In genomic region chr4:31442236-31442635, GRCh38 we compare ENCODE assay signal across 32 cellular contexts.
A peak's percentile ranks its signal among the peaks of the same experiment; 100 is the strongest.
DNase-seq lines count a peak whose midpoint lies in the region; ATAC-seq, FAIRE-seq and TF ChIP-seq lines count a peak whose summit lies in the region.
"Had no signal": no experiment of that assay in that cellular context is flagged by ENCODE, and none has a peak within 500 bp of the region (broad histone marks: within the 10 kb centered on the region; RNA-seq: fewer than 3 reads in every experiment).

No MANE protein-coding gene starts in this region.

- no peak overlapping the region for H3K4me2 ChIP-seq in GM12878 (ENCODE audit: control insufficient read depth, insufficient read depth)
- no peak overlapping the region for H3K4me2 ChIP-seq in mesendoderm (ENCODE audit: low read length)

- no peak overlapping the region for H2BK15ac ChIP-seq in mesendoderm (replicated peaks; ENCODE audit: low read depth)

- no peak overlapping the region for H2AK5ac ChIP-seq in mesendoderm (ENCODE audit: low read length)

- no peaks in the 10 kb centered on the region for H3K36me3 ChIP-seq in GM12878 (ENCODE audit: control insufficient read depth in 2 of 2, insufficient read depth in 2 of 2, low read length in 1 of 2)
- H3K36me3 ChIP-seq in mesendoderm (ENCODE audit: control insufficient read depth, insufficient read depth, low read length) = no peaks in the 10 kb centered on the region
- H3K36me3 ChIP-seq: SJSA1, upper lobe of left lung had no signal

- H3K79me2 ChIP-seq in GM12878 (ENCODE audit: control insufficient read depth, insufficient read depth, low read length) = no peaks in the 10 kb centered on the region
- no peaks in the 10 kb centered on the region for H3K79me2 ChIP-seq in mesendoderm (ENCODE audit: control insufficient read depth, insufficient read depth, low read length)

- no peaks in the 10 kb centered on the region for H3K9me3 ChIP-seq in GM12878 (replicated peaks; ENCODE audit: control insufficient read depth, insufficient read depth, low read length)
- H3K9me3 ChIP-seq: mucosa of descending colon, SJSA1, upper lobe of left lung had no signal

- H3K4me1 Mint-ChIP-seq in immature natural killer cell = no peaks in the 10 kb centered on the region
- no peaks in the 10 kb centered on the region for H3K4me1 Mint-ChIP-seq in stimulated activated memory B cell treated with anti-CD40 and anti-IgM and Interleukin-4, amounts not matched to agents 10 μg/mL and 1 μg/mL and 100 μg/mL, for 72 hours
- H3K4me1 Mint-ChIP-seq: activated CD4-positive, alpha-beta memory T cell treated with anti-CD3 and anti-CD28 coated beads, Interleukin-2, amount 10 ng/mL, durations not matched to agents 7 days and 5 days; CD4-positive, CD25-positive, alpha-beta regulatory T cell; natural killer cell had no signal

- H2AFZ ChIP-seq in GM12878 (ENCODE audit: control insufficient read depth, low read depth, low read length) = no peak overlapping the region

- SMC1A ChIA-PET in GM12878 (lab: Charles Lee; ENCODE audit: uncharacterized antibody, unreplicated experiment) = no interaction called here

- H2BK120ac ChIP-seq in mesendoderm (ENCODE audit: low read depth, low read length) = no peak overlapping the region

- no peaks in the 10 kb centered on the region for H3K36me3 Mint-ChIP-seq in immature natural killer cell
- H3K36me3 Mint-ChIP-seq in stimulated activated memory B cell treated with anti-CD40 and anti-IgM and Interleukin-4, amounts not matched to agents 10 μg/mL and 1 μg/mL and 100 μg/mL, for 72 hours = no peaks in the 10 kb centered on the region
- H3K36me3 Mint-ChIP-seq: CD4-positive, CD25-positive, alpha-beta regulatory T cell; natural killer cell had no signal

- intact Hi-C loops in GM12878 (cut with micrococcal nuclease; ENCODE audit: unreplicated experiment) = no loop called here

- H3K4me1 ChIP-seq in GM12878 (ENCODE audit: control insufficient read depth, insufficient read depth, low read length) (no peaks in the 10 kb centered on the region), mesendoderm (ENCODE audit: control insufficient read depth, low read depth, low read length) (no peaks in the 10 kb centered on the region)
- H3K4me1 ChIP-seq: SJSA1, upper lobe of left lung had no signal

- H3K18ac ChIP-seq in mesendoderm (ENCODE audit: low read length) = no peak overlapping the region

- H4K20me1 ChIP-seq in GM12878 (ENCODE audit: control insufficient read depth, insufficient read depth) = no peaks in the 10 kb centered on the region

- no peak overlapping the region for H3K27ac Mint-ChIP-seq in immature natural killer cell
- no peak overlapping the region for H3K27ac Mint-ChIP-seq in stimulated activated memory B cell treated with anti-CD40 and anti-IgM and Interleukin-4, amounts not matched to agents 10 μg/mL and 1 μg/mL and 100 μg/mL, for 72 hours
- H3K27ac Mint-ChIP-seq: activated CD4-positive, alpha-beta memory T cell treated with anti-CD3 and anti-CD28 coated beads, Interleukin-2, amount 10 ng/mL, durations not matched to agents 7 days and 5 days; activated naive CD4-positive, alpha-beta T cell treated with anti-CD3 and anti-CD28 coated beads for 36 hours; CD4-positive, CD25-positive, alpha-beta regulatory T cell; natural killer cell; T-helper 1 cell treated with Interleukin-12 subunit alpha and Interleukin-12 subunit beta and Interleukin-4 antibody, amounts not matched to agents 30 μg/mL and 1 μg/mL, for 36 hours had no signal

- no peak overlapping the region for H3K27ac ChIP-seq in GM12878 (ENCODE audit: control insufficient read depth, insufficient read depth)
- no peak overlapping the region for H3K27ac ChIP-seq in mesendoderm (ENCODE audit: low read depth, low read length)
- H3K27ac ChIP-seq: 22Rv1, SJSA1, upper lobe of left lung had no signal

- RAD21 ChIA-PET in GM12878 (lab: Charles Lee; ENCODE audit: unreplicated experiment) = no interaction called here

- H3K27me3 Mint-ChIP-seq in immature natural killer cell (ENCODE audit: low read depth in 3 of 3) = no peaks in the 10 kb centered on the region
- H3K27me3 Mint-ChIP-seq in stimulated activated memory B cell treated with anti-CD40 and anti-IgM and Interleukin-4, amounts not matched to agents 10 μg/mL and 1 μg/mL and 100 μg/mL, for 72 hours = no peaks in the 10 kb centered on the region
- H3K27me3 Mint-ChIP-seq: activated CD4-positive, alpha-beta memory T cell treated with anti-CD3 and anti-CD28 coated beads, Interleukin-2, amount 10 ng/mL, durations not matched to agents 7 days and 5 days; CD4-positive, CD25-positive, alpha-beta regulatory T cell had no signal

- POLR2A ChIA-PET in GM12878 (lab: Charles Lee) = no interaction called here

- H3K4me3 ChIP-seq in GM12878 (no peak overlapping the region), mesendoderm (ENCODE audit: low read length) (no peak overlapping the region)
- H3K4me3 ChIP-seq: K562, lung, mucosa of descending colon, SJSA1, upper lobe of left lung had no signal

- FAIRE-seq in GM12878 (lab: Jason Lieb, UNC) = no peak
- FAIRE-seq: HTR-8/SVneo, K562, TTC549 had no signal

- in situ Hi-C loops in GM12878 (cut with MboI) = no loop called here

- 49% methylated on average over 11 of the region's 11 CpGs for WGBS in GM12878 (ENCODE audit: insufficient coverage, insufficient replicate concordance, low lambda C conversion rate, missing lambda C conversion rate)
- no CpG with 5 or more reads among the region's 11 CpGs for WGBS in mesendoderm (ENCODE audit: extremely low coverage, insufficient coverage, low lambda C conversion rate)

- TF ChIP-seq CTCF in GM12878 (IDR thresholded peaks at IDR 0.05 in 2 of 3, conservative IDR thresholded peaks at IDR 0.05 in 1 of 3; ENCODE audit: control insufficient read depth in 2 of 3, extremely low read depth in 1 of 3, insufficient read depth in 1 of 3, low read depth in 3 of 3, low read length in 3 of 3) = no peak

- H3K56ac ChIP-seq in mesendoderm (ENCODE audit: low read length) = no peak overlapping the region

- H3K9ac ChIP-seq in GM12878 (ENCODE audit: control insufficient read depth, insufficient read depth, low read length) (no peak overlapping the region), mesendoderm (ENCODE audit: low read length) (no peak overlapping the region)

- TF ChIP-seq POLR2A in GM12878 (IDR thresholded peaks at IDR 0.05; ENCODE audit: low read depth, low read length) = no peak

- no peak overlapping the region for H3K23ac ChIP-seq in mesendoderm (ENCODE audit: low read length)

- ATAC-seq in GM12878 = peak; percentile 38; the same call in 2 of the 3 replicates
- no peak for ATAC-seq in stimulated activated memory B cell treated with anti-CD40 and anti-IgM and Interleukin-4, amounts not matched to agents 10 μg/mL and 1 μg/mL and 100 μg/mL, for 72 hours
- ATAC-seq: esophagus mucosa, K562, mucosa of descending colon, natural killer cell had no signal

- no peak overlapping the region for H4K5ac ChIP-seq in mesendoderm (ENCODE audit: low read length)

- no peaks in the 10 kb centered on the region for H3K79me1 ChIP-seq in mesendoderm (ENCODE audit: low read length)

- no peak overlapping the region for H3K4me3 Mint-ChIP-seq in immature natural killer cell
- no peak overlapping the region for H3K4me3 Mint-ChIP-seq in stimulated activated memory B cell treated with anti-CD40 and anti-IgM and Interleukin-4, amounts not matched to agents 10 μg/mL and 1 μg/mL and 100 μg/mL, for 72 hours
- H3K4me3 Mint-ChIP-seq: activated CD4-positive, alpha-beta memory T cell treated with anti-CD3 and anti-CD28 coated beads, Interleukin-2, amount 10 ng/mL, durations not matched to agents 7 days and 5 days; activated naive CD4-positive, alpha-beta T cell treated with anti-CD3 and anti-CD28 coated beads for 36 hours; CD4-positive, CD25-positive, alpha-beta regulatory T cell; natural killer cell; T-helper 1 cell treated with Interleukin-12 subunit alpha and Interleukin-12 subunit beta and Interleukin-4 antibody, amounts not matched to agents 30 μg/mL and 1 μg/mL, for 36 hours had no signal

- no TSS peak for BruUV-seq in GM12878 (replicated peaks; lab: Mats Ljungman, UMichigan)

- H4K8ac ChIP-seq in mesendoderm (ENCODE audit: low read depth, low read length) = no peak overlapping the region

- TF ChIP-seq EP300 in GM12878 (IDR thresholded peaks at IDR 0.05; ENCODE audit: borderline replicate concordance in 1 of 2, control insufficient read depth in 1 of 2, low read depth in 2 of 2, low read length in 2 of 2) = no peak

- CTCF ChIA-PET in GM12878 (lab: Yijun Ruan, JAX) = interaction anchor here (1.1 kb wide), 1 partner anchor 727 kb away, joined by 3 read pairs; no protein-coding TSS in a partner anchor

- H2BK5ac ChIP-seq in mesendoderm (ENCODE audit: low read length) = no peak overlapping the region

- TF ChIP-seq RAD21 in GM12878 (IDR thresholded peaks at IDR 0.05; ENCODE audit: insufficient read depth, low read depth, low read length) = no peak

- H3K9me3 Mint-ChIP-seq in immature natural killer cell = peaks cover 0 to 27% (median 7%) of the 10 kb centered on the region in 6 donors
- no peaks in the 10 kb centered on the region for H3K9me3 Mint-ChIP-seq in stimulated activated memory B cell treated with anti-CD40 and anti-IgM and Interleukin-4, amounts not matched to agents 10 μg/mL and 1 μg/mL and 100 μg/mL, for 72 hours

- no peak overlapping the region for H3K4ac ChIP-seq in mesendoderm (ENCODE audit: low read depth, low read length)

- DNase-seq in DMS53 (lab: John Stamatoyannopoulos, UW) = peak; percentile 50
- DNase-seq in DMS53 treated with DMSO at 0.1 percent for 48 hours (lab: John Stamatoyannopoulos, UW; ENCODE audit: unreplicated experiment) = no peak
- DNase-seq in NAMALWA (ENCODE audit: low spot score) = peak; percentile 17
- no peak for DNase-seq in GM12878 (ENCODE audit: low read depth, low spot score)
- peak; percentile 73 for DNase-seq in mesendoderm
- no peak for DNase-seq in immature natural killer cell
- no peak for DNase-seq in AG08396 (ENCODE audit: low spot score)
- DNase-seq: activated CD4-positive, alpha-beta memory T cell treated with anti-CD3 and anti-CD28 coated beads, Interleukin-2, amount 10 ng/mL, durations not matched to agents 7 days and 5 days; activated CD4-positive, alpha-beta T cell treated with anti-CD3 and anti-CD28 coated beads for 1 hour; activated CD8-positive, alpha-beta memory T cell treated with anti-CD3 and anti-CD28 coated beads, Interleukin-2, amount 50 U/mL, for 4 hours; activated naive CD4-positive, alpha-beta T cell treated with anti-CD3 and anti-CD28 coated beads for 36 hours; CD4-positive, CD25-positive, alpha-beta regulatory T cell; central memory CD4-positive, alpha-beta T cell; cortex of kidney; glutamatergic neuron; kidney glomerular epithelial cell; mucosa of descending colon; natural killer cell; NCI-H1930; NCI-H774; occipital lobe; stimulated activated CD4-positive, alpha-beta T cell treated with anti-CD3 and anti-CD28 coated beads, Interleukin-4, amount 100 ng/mL, for 4 hours; upper lobe of left lung had no signal

- no peaks in the 10 kb centered on the region for H3K27me3 ChIP-seq in GM12878 (replicated peaks in 1 of 2; ENCODE audit: control insufficient read depth in 2 of 2, insufficient read depth in 2 of 2, low read length in 1 of 2)
- H3K27me3 ChIP-seq in mesendoderm (ENCODE audit: insufficient read depth, low read length, poor library complexity) = no peaks in the 10 kb centered on the region
- H3K27me3 ChIP-seq: SJSA1, upper lobe of left lung had no signal

TF ChIP-seq in GM12878, 131 proteins besides CTCF, POLR2A, EP300 and RAD21 (continues in another document):
- no peak for TF ChIP-seq STAT1 (conservative IDR thresholded peaks at IDR 0.05)
- TF ChIP-seq RUNX3 (IDR thresholded peaks at IDR 0.05; ENCODE audit: low read length) = no peak
- TF ChIP-seq IKZF2 (IDR thresholded peaks at IDR 0.05) = no peak

Comparison
In these comparisons a context has a peak if more than half of its experiments do, and no peak if none do; other contexts are left out.
1. DNase-seq: peak in DMS53 (single experiment), NAMALWA (single experiment) and mesendoderm (single experiment); none in DMS53 treated with DMSO at 0.1 percent for 48 hours (single experiment), GM12878 (single experiment), immature natural killer cell (0 of 3) and AG08396 (single experiment).